In the genomic region with DNA sequence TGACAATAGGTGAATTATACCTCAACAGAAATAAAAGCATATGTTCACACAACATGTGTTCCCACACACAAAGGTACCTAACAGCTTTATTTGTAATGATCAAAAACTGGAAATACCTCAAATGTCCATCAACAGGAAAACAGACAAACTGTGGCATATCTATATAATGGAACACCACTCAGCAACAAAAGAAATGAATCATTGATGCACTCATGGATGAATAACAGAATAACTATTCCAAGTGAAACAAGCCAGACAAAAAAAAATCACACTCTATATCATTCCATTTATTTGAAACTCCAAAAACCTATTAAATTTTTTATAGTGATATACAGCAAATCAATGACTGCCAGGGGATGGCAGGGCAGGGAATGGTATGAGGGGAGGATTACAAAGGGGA, we compare ENCODE assay signal across 18 cellular contexts.
DNase-seq lines count a peak whose midpoint lies in the region; ATAC-seq, FAIRE-seq and TF ChIP-seq lines count a peak whose summit lies in the region.
"Had no signal": no experiment of that assay in that cellular context is flagged by ENCODE, and none has a peak within 500 bp of the region (broad histone marks: within the 10 kb centered on the region; RNA-seq: fewer than 3 reads in every experiment).

No MANE protein-coding gene starts in this region.

- H3K4me1 ChIP-seq in foreskin keratinocyte, result no peaks in the 10 kb centered on the region
- H3K4me1 ChIP-seq: BLaER1 treated with 17β-estradiol and CSF1 and Interleukin-3, amounts not matched to agents 10 nM and 100 nM had no signal

- no peak overlapping the region for H3K4me3 ChIP-seq in bronchial epithelial cell (ENCODE audit: low read depth, low read length)
- H3K4me3 ChIP-seq in brain microvascular endothelial cell (ENCODE audit: low read depth, low read length), result no peak overlapping the region
- H3K4me3 ChIP-seq: BLaER1 treated with 17β-estradiol and CSF1 and Interleukin-3, amounts not matched to agents 10 nM and 100 nM; GM12878 had no signal

- no peak for FAIRE-seq in bronchial epithelial cell (lab: Jason Lieb, UNC)
- FAIRE-seq: GM12878, GM18507 had no signal

- H3K36me3 ChIP-seq in bronchial epithelial cell (ENCODE audit: control insufficient read depth, insufficient read depth, low read length) (no peaks in the 10 kb centered on the region), brain microvascular endothelial cell (replicated peaks) (no peaks in the 10 kb centered on the region)
- H3K36me3 ChIP-seq: BLaER1 treated with 17β-estradiol and CSF1 and Interleukin-3, amounts not matched to agents 10 nM and 100 nM had no signal

- ATAC-seq in foreskin keratinocyte, result peak; percentile 51
- ATAC-seq: GM12878 had no signal

- in situ Hi-C loops in brain microvascular endothelial cell (cut with HindIII; ENCODE audit: low pct_ligation_motif_present, low sequenced_read_pairs), result no loop called here

- H3K27ac ChIP-seq in foreskin keratinocyte (no peak overlapping the region), brain microvascular endothelial cell (no peak overlapping the region)
- H3K27ac ChIP-seq: BLaER1 treated with 17β-estradiol and CSF1 and Interleukin-3, amounts not matched to agents 10 nM and 100 nM; HL-60 had no signal

- H3K27me3 ChIP-seq in bronchial epithelial cell (ENCODE audit: control insufficient read depth, insufficient read depth, low read length), result no peaks in the 10 kb centered on the region
- no peaks in the 10 kb centered on the region for H3K27me3 ChIP-seq in foreskin keratinocyte
- H3K27me3 ChIP-seq in brain microvascular endothelial cell (replicated peaks), result no peaks in the 10 kb centered on the region

- no peak for TF ChIP-seq CTCF in bronchial epithelial cell (IDR thresholded peaks at IDR 0.05; ENCODE audit: insufficient read depth, low read length, severe bottlenecking)
- no peak for TF ChIP-seq CTCF in foreskin keratinocyte (conservative IDR thresholded peaks at IDR 0.05)
- no peak for TF ChIP-seq CTCF in brain microvascular endothelial cell (IDR thresholded peaks at IDR 0.05; ENCODE audit: low read depth, low read length, missing control alignments)

- peak; percentile 5 for DNase-seq in ELR (ENCODE audit: low read depth)
- peak; percentile 1 for DNase-seq in HT1080 (ENCODE audit: low read depth)
- DNase-seq in bronchial epithelial cell (ENCODE audit: low read depth), result peak; percentile 66
- DNase-seq in foreskin keratinocyte, result peak in 1 of 2 donors; percentile 48
- DNase-seq in HuH-7.5 (ENCODE audit: low spot score), result no peak
- no peak for DNase-seq in EL
- DNase-seq in brain microvascular endothelial cell, result no peak
- DNase-seq in foreskin melanocyte, result no peak
- DNase-seq: ACHN; CD4-positive, CD25-positive, alpha-beta regulatory T cell; DMS53; HCEC 1CT; HFFc6; IMR-90 had no signal

Comparison
In these comparisons a context has a peak if more than half of its experiments do, and no peak if none do; other contexts are left out.
1. DNase-seq: peak in ELR (single experiment), HT1080 (single experiment) and bronchial epithelial cell (single experiment); none in HuH-7.5 (single experiment), EL (single experiment), brain microvascular endothelial cell (single experiment) and foreskin melanocyte (single experiment).